ENCODE assay signal across 27 cellular contexts in genomic region chr15:27043770-27044169, GRCh38.
"Had no signal": no experiment of that assay in that cellular context is flagged by ENCODE, and none has a peak within 500 bp of the region (broad histone marks: within the 10 kb centered on the region; RNA-seq: fewer than 3 reads in every experiment).

No MANE protein-coding gene starts in this region.

- H3K36me3 ChIP-seq: MG63 had no signal

- DNase-seq: activated CD4-positive, alpha-beta T cell treated with anti-CD3 and anti-CD28 coated beads for 36 hours; activated CD4-positive, alpha-beta T cell treated with anti-CD3 and anti-CD28 coated beads, Interleukin-2, amount 10 ng/mL, durations not matched to agents 7 days and 5 days; activated CD4-positive, alpha-beta T cell treated with anti-CD3 and anti-CD28 coated beads, Interleukin-2, amount 50 U/mL, for 48 hours; activated CD8-positive, alpha-beta T cell treated with anti-CD3 and anti-CD28 coated beads, Interleukin-2, amount 10 ng/mL, durations not matched to agents 7 days and 5 days; activated gamma-delta T cell; activated naive CD4-positive, alpha-beta T cell treated with Interleukin-2 at 50 U/mL for 16 hours; activated naive CD8-positive, alpha-beta T cell treated with anti-CD3 and anti-CD28 coated beads, Interleukin-2, amount 50 U/mL, for 24 hours; activated T-cell treated with anti-CD3 and anti-CD28 coated beads, Interleukin-2, amount 50 U/mL, for 24 hours; anterior cingulate cortex; caudate nucleus; cerebellar nuclear complex; Kasumi-1; KG1; MG63; NCI-H1092 treated with DMSO at 0.1 percent for 48 hours; NCI-H1417 treated with DMSO at 0.1 percent for 48 hours; NCI-H187 treated with DMSO at 0.1 percent for 48 hours; NCI-H2081; NCI-H345; NCI-H524 treated with DMSO at 0.1 percent for 48 hours; PC-9; Right ventricle myocardium superior had no signal

- H3K27me3 ChIP-seq: MG63 had no signal

- H3K9me3 ChIP-seq: MG63 had no signal

- H3K4me3 ChIP-seq: MG63, PC-9 had no signal

- FAIRE-seq: bronchial epithelial cell, RCC 7860, TTC549 had no signal

- ATAC-seq: activated CD4-positive, alpha-beta T cell treated with anti-CD3 and anti-CD28 coated beads for 36 hours; activated CD4-positive, CD25-positive, alpha-beta regulatory T cell treated with anti-CD3 and anti-CD28 coated beads, Interleukin-2, amount 50 U/mL, for 24 hours; activated CD8-positive, alpha-beta T cell treated with anti-CD3 and anti-CD28 coated beads, Interleukin-2, amount 10 ng/mL, durations not matched to agents 7 days and 5 days; activated naive CD8-positive, alpha-beta T cell treated with anti-CD3 and anti-CD28 coated beads, Interleukin-2, amount 50 U/mL, for 24 hours had no signal

- H3K27ac ChIP-seq: PC-9, RWPE1 had no signal
